In the genomic region with DNA sequence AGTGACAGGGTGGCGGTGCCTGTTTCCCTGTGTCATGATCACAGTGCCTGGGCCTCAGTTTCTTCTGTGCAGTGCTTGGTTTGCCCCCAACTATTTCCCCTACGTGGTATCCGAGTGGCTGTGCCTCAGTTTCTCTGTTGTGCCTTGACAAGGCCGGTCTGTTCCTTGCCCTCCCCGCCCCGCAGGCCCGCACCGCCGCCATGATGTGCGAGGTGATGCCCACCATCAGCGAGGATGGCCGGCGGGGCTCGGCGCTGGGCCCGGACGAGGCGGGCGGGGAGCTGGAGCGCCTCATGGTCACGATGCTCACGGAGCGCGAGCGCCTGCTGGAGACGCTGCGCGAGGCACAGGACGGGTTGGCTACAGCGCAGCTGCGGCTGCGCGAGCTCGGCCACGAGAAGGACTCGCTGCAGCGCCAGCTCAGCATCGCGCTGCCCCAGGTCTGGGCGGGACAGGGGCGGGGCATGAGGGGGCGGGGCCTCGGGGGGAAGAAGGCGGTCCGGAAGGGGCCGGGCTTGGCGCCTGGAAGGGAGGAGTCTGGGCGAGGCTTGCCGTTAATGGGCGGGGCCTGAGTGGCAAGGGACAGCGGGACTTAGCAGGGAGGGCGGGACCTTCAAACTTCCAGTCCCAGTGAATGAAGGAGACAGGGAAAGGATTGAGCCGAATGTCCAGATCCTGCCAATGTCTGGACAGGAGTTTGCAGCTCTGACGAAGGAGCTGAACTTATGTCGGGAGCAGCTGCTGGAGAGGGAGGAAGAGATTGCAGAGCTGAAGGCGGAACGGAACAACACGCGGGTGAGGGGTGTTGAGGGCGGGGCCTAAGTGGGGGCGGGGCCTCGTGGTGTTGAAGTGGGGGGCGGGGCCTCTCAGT, we compare ENCODE assay signal across 8 cellular contexts. TPM values are rescaled to one million over a fixed set of nuclear protein-coding genes. Genes with fewer than 3 reads are reported as not detected.
DNase-seq lines count a peak whose midpoint lies in the region; ATAC-seq, FAIRE-seq and TF ChIP-seq lines count a peak whose summit lies in the region.

No MANE protein-coding gene starts in this region.

- H3K4me3 ChIP-seq in adrenal gland (peak overlapping the region in 1 of 4 donors; percentile 14), prostate gland (peak overlapping the region; percentile 10 to 18)

- H3K4me1 ChIP-seq in adrenal gland (replicated peaks in 1 of 2), result peaks cover 0 to 10% of the 10 kb centered on the region in 2 donors
- no peaks in the 10 kb centered on the region for H3K4me1 ChIP-seq in prostate gland (replicated peaks)

- ATAC-seq in HG02798 (IDR thresholded peaks at IDR 0.05; ENCODE audit: poor library complexity, unreplicated experiment), result peak; percentile 86
- peak; percentile 99 for ATAC-seq in left cardiac atrium

- TF ChIP-seq POLR2A in GM12891 (IDR thresholded peaks at IDR 0.05; ENCODE audit: low read depth, low read length) (no peak), adrenal gland (IDR thresholded peaks at IDR 0.05) (no peak), prostate gland (IDR thresholded peaks at IDR 0.05) (peak; percentile 61)

- H3K27me3 ChIP-seq in adrenal gland (no peaks in the 10 kb centered on the region), prostate gland (replicated peaks; ENCODE audit: insufficient read depth) (no peaks in the 10 kb centered on the region)

- H3K9me3 ChIP-seq in adrenal gland (replicated peaks in 1 of 3), result no peaks in the 10 kb centered on the region
- no peaks in the 10 kb centered on the region for H3K9me3 ChIP-seq in prostate gland

- DNase-seq in GM12891 (ENCODE audit: insufficient read length, low spot score) (peak; percentile 98), NCI-H1417 treated with DMSO at 0.1 percent for 48 hours (lab: John Stamatoyannopoulos, UW) (peak; percentile 73), SW480 (ENCODE audit: low spot score) (peak; percentile 98), adrenal gland (peak; percentile 98), left cardiac atrium (peak; percentile 96), prostate gland (ENCODE audit: low spot score) (peak; percentile 96), ureter (ENCODE audit: low spot score) (peak; percentile 97)

- WGBS in adrenal gland, 4 donors, result 0 to 9% (median 3%) methylated on average over 19 to 63 of the region's 63 CpGs
- 4% methylated on average over 57 of the region's 63 CpGs for WGBS in prostate gland

- H3K27ac ChIP-seq in adrenal gland (peak overlapping the region in 3 of 5 donors; percentile 45 to 90 (median 69)), prostate gland (peak overlapping the region; percentile 47 to 67)

- intact Hi-C loops in adrenal gland (cut with DNase I), result no loop called here
- intact Hi-C loops in left cardiac atrium (cut with DNase I), result no loop called here
- intact Hi-C loops in prostate gland (cut with DNase I), result no loop called here

- TF ChIP-seq CTCF in adrenal gland (IDR thresholded peaks at IDR 0.05) (peak in 2 of 6 experiments; percentile 39 to 50), prostate gland (IDR thresholded peaks at IDR 0.05) (peak in 2 of 4 experiments; percentile 39 to 44)

- no peaks in the 10 kb centered on the region for H3K36me3 ChIP-seq in adrenal gland (replicated peaks in 1 of 2)
- no peaks in the 10 kb centered on the region for H3K36me3 ChIP-seq in prostate gland

- FAIRE-seq in GM12891 (lab: Jason Lieb, UNC), result peak; percentile 95

TF ChIP-seq in GM12891, 5 proteins besides CTCF, POLR2A, EP300 and RAD21:
- no peak for TF ChIP-seq SPI1 (IDR thresholded peaks at IDR 0.05; ENCODE audit: low read depth, low read length)
- no peak for TF ChIP-seq POLR2AphosphoS5 (IDR thresholded peaks at IDR 0.05; ENCODE audit: low read depth, low read length)
- TF ChIP-seq PAX5 (IDR thresholded peaks at IDR 0.05; ENCODE audit: insufficient read depth, low read length, severe bottlenecking), result no peak
- no peak for TF ChIP-seq TAF1 (IDR thresholded peaks at IDR 0.05; ENCODE audit: low read depth, low read length)
- no peak for TF ChIP-seq POU2F2 (IDR thresholded peaks at IDR 0.05; ENCODE audit: low read depth, low read length)

RNA-seq across cellular contexts. Expression of a gene that starts 8.6 kb away (rescaled TPM):
- 0.27 TPM for polyA plus RNA-seq in GM12891 (2012; ENCODE audit: low read depth, missing spikeins)
- 10 to 100 TPM in 5 of 8 donors, 1 to 10 TPM in 3; 6.1 to 17.2 (median 14.6) TPM for total RNA-seq in adrenal gland
- 10 to 100 TPM in 2 of 3 donors, 1 to 10 TPM in 1; 2.9 to 60.2 (median 27.3) TPM for polyA plus RNA-seq in adrenal gland
- 10 to 100 TPM in 1 of 2 donors, 1 to 10 TPM in 1; 6.7 to 11.5 TPM for total RNA-seq in left cardiac atrium
- total RNA-seq in prostate gland, result 10 to 100 TPM; 12.3 to 18.2 TPM
- 9.0 TPM for total RNA-seq in ureter

RNA-seq across cellular contexts. Expression of a gene that starts 9.0 kb away (rescaled TPM):
- 0.67 TPM for polyA plus RNA-seq in GM12891 (2012; ENCODE audit: low read depth, missing spikeins)
- total RNA-seq in adrenal gland (1 to 10 TPM in 7 of 8 donors, under 1 TPM in 1; 0.94 to 4.7 (median 1.8) TPM), left cardiac atrium (1 to 10 TPM in 1 of 2 donors, under 1 TPM in 1; 0.47 to 1.6 TPM), prostate gland (10 to 100 TPM in 1 of 2 donors, 1 to 10 TPM in 1; 2.2 to 11.1 TPM), ureter (2.4 TPM)
- polyA plus RNA-seq in adrenal gland, result 1 to 10 TPM; 1.1 to 8.2 (median 4.5) TPM

RNA-seq across cellular contexts. Expression of a gene that starts 13.7 kb away (rescaled TPM):
- polyA plus RNA-seq in GM12891 (2012; ENCODE audit: low read depth, missing spikeins), result 0.73 TPM
- total RNA-seq in adrenal gland (10 to 100 TPM in 3 of 8 donors, 1 to 10 TPM in 5; 4.9 to 15.3 (median 9.5) TPM), left cardiac atrium (10 to 100 TPM; 11.4 to 14.9 TPM), prostate gland (10 to 100 TPM; 31.2 to 64.3 TPM), ureter (10.4 TPM)
- polyA plus RNA-seq in adrenal gland, result 10 to 100 TPM in 2 of 3 donors, 1 to 10 TPM in 1; 4.4 to 35.2 (median 32.9) TPM

RNA-seq across cellular contexts. Expression of a gene that starts 27.3 kb away (rescaled TPM):
- not detected for polyA plus RNA-seq in GM12891 (2012; ENCODE audit: low read depth, missing spikeins)
- total RNA-seq in adrenal gland (1 to 10 TPM in 7 of 8 donors, under 1 TPM in 1; 0.77 to 7.1 (median 2.6) TPM), left cardiac atrium (100 to 1,000 TPM; 480 to 499 TPM), prostate gland (1 to 10 TPM; 3.8 to 6.7 TPM), ureter (5.1 TPM)
- 1 to 10 TPM; 2.1 to 2.5 (median 2.4) TPM for polyA plus RNA-seq in adrenal gland

RNA-seq across cellular contexts. Expression of a gene that starts 29.7 kb away (rescaled TPM):
- not detected for polyA plus RNA-seq in GM12891 (2012; ENCODE audit: low read depth, missing spikeins)
- total RNA-seq in adrenal gland (10 to 100 TPM in 6 of 8 donors, 1 to 10 TPM in 2; 6.8 to 25.1 (median 15.7) TPM), left cardiac atrium (10 to 100 TPM; 24.4 to 30.6 TPM), prostate gland (100 to 1,000 TPM in 1 of 2 donors, 10 to 100 TPM in 1; 99.0 to 126 TPM), ureter (110 TPM)
- 10 to 100 TPM in 2 of 3 donors, 1 to 10 TPM in 1; 4.2 to 56.3 (median 20.6) TPM for polyA plus RNA-seq in adrenal gland
